ENCODE assay signal across 9 cellular contexts in the genomic region with DNA sequence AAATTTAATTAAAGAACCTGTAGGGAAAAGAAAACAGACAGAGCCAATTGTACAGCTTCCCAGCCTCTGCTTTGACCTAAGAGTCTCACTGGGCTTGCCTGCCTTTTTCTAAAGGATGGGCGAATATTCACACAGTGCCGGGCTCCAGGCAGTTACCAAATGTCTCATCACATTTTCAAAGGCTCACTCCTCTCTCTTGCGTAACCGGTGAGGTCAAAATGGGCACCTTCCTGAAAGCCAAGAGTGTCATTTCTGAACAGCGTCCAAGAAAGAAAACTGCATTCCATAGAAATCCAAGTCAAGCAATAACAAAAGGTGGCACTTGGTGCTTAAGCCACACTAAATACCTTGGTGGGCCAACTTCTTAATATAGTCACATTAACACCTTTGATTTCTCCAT. TPM values are rescaled to one million over a fixed set of nuclear protein-coding genes. Genes with fewer than 3 reads are reported as not detected.
DNase-seq lines count a peak whose midpoint lies in the region; ATAC-seq and TF ChIP-seq lines count a peak whose summit lies in the region.
"Had no signal": no experiment of that assay in that cellular context is flagged by ENCODE, and none has a peak within 500 bp of the region (broad histone marks: within the 10 kb centered on the region; RNA-seq: fewer than 3 reads in every experiment).

No MANE protein-coding gene starts in this region.

- DNase-seq in G401 (ENCODE audit: low spot score) (peak; percentile 41), SJCRH30 (peak in 1 of 2 experiments; percentile 29), fibroblast of villous mesenchyme (ENCODE audit: low read depth) (peak; percentile 36), progenitor cell of endocrine pancreas (ENCODE audit: low spot score, unreplicated experiment) (no peak), NCI-H187 treated with DMSO at 0.1 percent for 48 hours (lab: John Stamatoyannopoulos, UW) (no peak), NCI-H2196 treated with DMSO at 0.1 percent for 48 hours (lab: John Stamatoyannopoulos, UW; ENCODE audit: unreplicated experiment) (no peak)
- DNase-seq: Peyer's patch had no signal

- in situ Hi-C loops in G401 (cut with HindIII; ENCODE audit: low sequenced_read_pairs) = no loop called here

- H3K9me3 Mint-ChIP-seq in progenitor cell of endocrine pancreas (ENCODE audit: low read depth) = no peaks in the 10 kb centered on the region

- no peak for ATAC-seq in HG02970 (IDR thresholded peaks at IDR 0.05; ENCODE audit: low FRiP score, unreplicated experiment)
- no peak for ATAC-seq in HG02571 (IDR thresholded peaks at IDR 0.05; ENCODE audit: unreplicated experiment)

- H3K9me3 ChIP-seq in SJCRH30 (replicated peaks) = no peaks in the 10 kb centered on the region
- H3K9me3 ChIP-seq: Peyer's patch had no signal

- H3K4me1 ChIP-seq in SJCRH30 = peaks cover 20% of the 10 kb centered on the region

- H3K27me3 ChIP-seq in SJCRH30 = no peaks in the 10 kb centered on the region
- H3K27me3 ChIP-seq: Peyer's patch had no signal

- peak overlapping the region; percentile 7; the same call in 1 of the 2 replicates for H3K27ac ChIP-seq in SJCRH30

- peaks cover 3% of the 10 kb centered on the region; the same call in 1 of the 2 replicates for H3K36me3 ChIP-seq in SJCRH30
- H3K36me3 ChIP-seq: Peyer's patch had no signal

- H3K4me3 Mint-ChIP-seq in progenitor cell of endocrine pancreas (ENCODE audit: low read depth) = peak overlapping the region; percentile 4

- peaks cover 29% of the 10 kb centered on the region for H3K4me1 Mint-ChIP-seq in progenitor cell of endocrine pancreas (ENCODE audit: low read depth)

- H3K36me3 Mint-ChIP-seq in progenitor cell of endocrine pancreas (ENCODE audit: insufficient read depth) = no peaks in the 10 kb centered on the region

- no peak for TF ChIP-seq CTCF in fibroblast of villous mesenchyme (IDR thresholded peaks at IDR 0.05; ENCODE audit: insufficient read depth, low read depth, low read length)
- no peak for TF ChIP-seq CTCF in progenitor cell of endocrine pancreas (IDR thresholded peaks at IDR 0.05; ENCODE audit: unreplicated experiment)

- no peaks in the 10 kb centered on the region for H3K27me3 Mint-ChIP-seq in progenitor cell of endocrine pancreas

- peak overlapping the region; percentile 91 for H3K27ac Mint-ChIP-seq in progenitor cell of endocrine pancreas

- H3K4me3 ChIP-seq in SJCRH30 = peak overlapping the region; percentile 63
- H3K4me3 ChIP-seq in fibroblast of villous mesenchyme (ENCODE audit: low read depth, low read length) = no peak overlapping the region

RNA-seq across cellular contexts. Expression of a gene that starts 0.7 kb away (rescaled TPM):
- 43.5 and 56.9 TPM in 2 replicates for total RNA-seq in G401 (2014; rRNA removed; shearing (Covaris generic))
- 33.0 and 33.5 TPM in 2 replicates for total RNA-seq in SJCRH30 (2014; rRNA removed; shearing (Covaris generic))
- 6.8 and 16.8 TPM in 2 replicates for total RNA-seq in fibroblast of villous mesenchyme
- 4.5 and 7.3 TPM in 2 replicates for total RNA-seq in progenitor cell of endocrine pancreas

Comparison
In these comparisons a context has a peak if more than half of its experiments do, and no peak if none do; other contexts are left out.
1. DNase-seq: peak in G401 (single experiment) and fibroblast of villous mesenchyme (single experiment); none in progenitor cell of endocrine pancreas (single experiment), NCI-H187 treated with DMSO at 0.1 percent for 48 hours (single experiment) and NCI-H2196 treated with DMSO at 0.1 percent for 48 hours (single experiment).